ENCODE assay signal across 26 cellular contexts in genomic region chr1:70947864-70948263, GRCh38.
"Had no signal": no experiment of that assay in that cellular context is flagged by ENCODE, and none has a peak within 500 bp of the region (broad histone marks: within the 10 kb centered on the region; RNA-seq: fewer than 3 reads in every experiment).

No MANE protein-coding gene starts in this region.

- H3K4me1 ChIP-seq: esophagus muscularis mucosa, prostate gland, right atrium auricular region, testis, tibial nerve, upper lobe of left lung had no signal

- ATAC-seq: mucosa of descending colon; sciatic nerve; stimulated activated naive CD8-positive, alpha-beta T cell treated with anti-CD3 and anti-CD28 coated beads, Interleukin-15, amount 100 ng/mL, for 72 hours had no signal

- H3K27me3 ChIP-seq: esophagus muscularis mucosa, right atrium auricular region, testis, tibial nerve, upper lobe of left lung had no signal

- H3K27ac Mint-ChIP-seq: memory B cell, mesothelial cell of epicardium, naive B cell, nephron progenitor cell had no signal

- DNase-seq: dermis blood vessel endothelial cell; effector memory CD4-positive, alpha-beta T cell; foreskin melanocyte; hypothalamus; mucosa of descending colon; naive B cell; nephron progenitor cell; nucleus accumbens; stimulated activated CD4-positive, alpha-beta T cell treated with anti-CD3 and anti-CD28 coated beads, Interleukin-12 subunit alpha, Interleukin-12 subunit beta, amount 100 ng/mL, for 4 hours; stimulated activated CD4-positive, alpha-beta T cell treated with anti-CD3 and anti-CD28 coated beads, Interleukin-1b, Interleukin-23, amount 100 ng/mL, for 48 hours; stimulated activated CD4-positive, alpha-beta T cell treated with anti-CD3 and anti-CD28 coated beads, Interleukin-4, amount 100 ng/mL, for 1 hour; stimulated activated CD8-positive, alpha-beta memory T cell treated with anti-CD3 and anti-CD28 coated beads, Interleukin-4, amount 100 ng/mL, for 48 hours; stimulated activated naive CD4-positive, alpha-beta T cell; stimulated activated naive CD8-positive, alpha-beta T cell treated with anti-CD3 and anti-CD28 coated beads, Interleukin-15, amount 100 ng/mL, for 72 hours; testis; upper lobe of left lung had no signal

- H3K4me3 Mint-ChIP-seq: memory B cell; mesothelial cell of epicardium; naive B cell; nephron progenitor cell; stimulated activated naive CD8-positive, alpha-beta T cell treated with anti-CD3 and anti-CD28 coated beads, Interleukin-15, amount 100 ng/mL, for 72 hours had no signal

- H3K4me2 ChIP-seq: smooth muscle cell had no signal

- H3K36me3 Mint-ChIP-seq: memory B cell, mesothelial cell of epicardium, naive B cell had no signal

- H3K27ac ChIP-seq: coronary artery, esophagus muscularis mucosa, prostate gland, right atrium auricular region, testis, tibial nerve, upper lobe of left lung had no signal

- H3K4me3 ChIP-seq: coronary artery, esophagus muscularis mucosa, lung, mucosa of descending colon, prostate gland, right atrium auricular region, smooth muscle cell, testis, tibial nerve, upper lobe of left lung had no signal

- H3K9me3 ChIP-seq: esophagus muscularis mucosa, mucosa of descending colon, prostate gland, right atrium auricular region, testis, tibial nerve, upper lobe of left lung had no signal

- H3K27me3 Mint-ChIP-seq: memory B cell had no signal

- H3K9me3 Mint-ChIP-seq: mesothelial cell of epicardium; nephron progenitor cell; stimulated activated naive CD8-positive, alpha-beta T cell treated with anti-CD3 and anti-CD28 coated beads, Interleukin-15, amount 100 ng/mL, for 72 hours had no signal

- H3K36me3 ChIP-seq: esophagus muscularis mucosa, prostate gland, right atrium auricular region, tibial nerve, upper lobe of left lung had no signal

- H3K4me1 Mint-ChIP-seq: memory B cell; mesothelial cell of epicardium; naive B cell; nephron progenitor cell; stimulated activated naive CD8-positive, alpha-beta T cell treated with anti-CD3 and anti-CD28 coated beads, Interleukin-15, amount 100 ng/mL, for 72 hours had no signal
